ENCODE assay signal across 8 cellular contexts in genomic region chr13:27425151-27425917, GRCh38. TPM values are rescaled to one million over a fixed set of nuclear protein-coding genes. Genes with fewer than 3 reads are reported as not detected.
DNase-seq lines count a peak whose midpoint lies in the region; ATAC-seq and TF ChIP-seq lines count a peak whose summit lies in the region.

No MANE protein-coding gene starts in this region.

- peaks cover 37% of the 10 kb centered on the region for H3K4me1 ChIP-seq in PC-3 (ENCODE audit: insufficient read depth, low read length)
- H3K4me1 ChIP-seq in muscle layer of duodenum (ENCODE audit: control insufficient read depth in 1 of 2, insufficient read depth in 2 of 2, low read length in 2 of 2), result peaks cover 14 to 27% of the 10 kb centered on the region in 2 donors

- no peaks in the 10 kb centered on the region for H3K9me3 ChIP-seq in PC-3 (ENCODE audit: low read length)
- no peaks in the 10 kb centered on the region for H3K9me3 ChIP-seq in muscle layer of duodenum (ENCODE audit: control insufficient read depth in 1 of 2, low read length in 2 of 2)

- intact Hi-C loops in PC-3 (cut with micrococcal nuclease), result no loop called here

- peak overlapping the region; percentile 91 for H3K4me2 ChIP-seq in PC-3 (ENCODE audit: low read length)

- peak overlapping the region; percentile 85 for H2AFZ ChIP-seq in PC-3 (ENCODE audit: low read length)

- TF ChIP-seq CTCF in PC-3 (conservative IDR thresholded peaks at IDR 0.05; ENCODE audit: low read depth, low read length) (no peak), choroid plexus epithelial cell (conservative IDR thresholded peaks at IDR 0.05; ENCODE audit: low read depth, low read length) (no peak)

- peaks cover 20% of the 10 kb centered on the region for H3K36me3 ChIP-seq in PC-3 (ENCODE audit: low read depth, low read length)
- peaks cover 15 to 17% of the 10 kb centered on the region in 2 donors for H3K36me3 ChIP-seq in muscle layer of duodenum (ENCODE audit: control insufficient read depth in 1 of 2, insufficient read depth in 2 of 2, low read length in 2 of 2)

- ATAC-seq in GM19035 (IDR thresholded peaks at IDR 0.05; ENCODE audit: unreplicated experiment) (peak; percentile 4), PC-3 (no peak; the same call in 1 of the 2 replicates), HG03025 (IDR thresholded peaks at IDR 0.05; ENCODE audit: low FRiP score, unreplicated experiment) (no peak), HG03045 (IDR thresholded peaks at IDR 0.05; ENCODE audit: unreplicated experiment) (no peak)

- CTCF ChIA-PET in PC-3 (lab: Charles Lee), result interaction anchor here (2.1 kb wide), 1 partner anchor 63 kb away, joined by 14 read pairs; no protein-coding TSS in a partner anchor

- no peaks in the 10 kb centered on the region for H3K27me3 ChIP-seq in PC-3 (ENCODE audit: low read length)
- no peaks in the 10 kb centered on the region for H3K27me3 ChIP-seq in muscle layer of duodenum (ENCODE audit: low read depth, low read length)

- peak overlapping the region; percentile 78 for H3K27ac ChIP-seq in PC-3 (ENCODE audit: low read length)
- peak overlapping the region; percentile 88 for H3K27ac ChIP-seq in muscle layer of duodenum (ENCODE audit: low read length)

- H3F3A ChIP-seq in PC-3 (ENCODE audit: low read length, unreplicated experiment), result peaks cover 6% of the 10 kb centered on the region

- H4K20me1 ChIP-seq in PC-3 (ENCODE audit: low read length), result no peaks in the 10 kb centered on the region

- no peaks in the 10 kb centered on the region for H3K9me2 ChIP-seq in PC-3 (replicated peaks; ENCODE audit: low read length)

- peak overlapping the region; percentile 72 for H3K9ac ChIP-seq in PC-3 (ENCODE audit: low read length)

- peak overlapping the region; percentile 69 for H3K4me3 ChIP-seq in PC-3 (ENCODE audit: low read length)
- peak overlapping the region; percentile 79 for H3K4me3 ChIP-seq in choroid plexus epithelial cell (ENCODE audit: low read depth, low read length)
- peak overlapping the region; percentile 75 to 87 for H3K4me3 ChIP-seq in muscle layer of duodenum (ENCODE audit: low read depth in 1 of 2, low read length in 2 of 2)

- POLR2A ChIA-PET in PC-3 (lab: Charles Lee; ENCODE audit: unreplicated experiment), result no interaction called here

- in situ Hi-C loops in ACHN (cut with HindIII; ENCODE audit: low pct_ligation_motif_present, low pct_unique_long_range_greater_than_20kb, low sequenced_read_pairs), result no loop called here

- BruUV-seq in PC-3 (replicated peaks; lab: Mats Ljungman, UMichigan), result TSS peak; percentile 44

- peaks cover 52% of the 10 kb centered on the region for H3K79me2 ChIP-seq in PC-3 (ENCODE audit: low read length)

- DNase-seq in ACHN (peak; percentile 11), PC-3 (peak; percentile 4), choroid plexus epithelial cell (ENCODE audit: low read depth) (peak; percentile 10), GOT3 (lab: John Stamatoyannopoulos, UW) (no peak)

RNA-seq across cellular contexts. Expression of gene GTF3A, which starts 0.9 kb away (rescaled TPM):
- total RNA-seq in PC-3 (2014; rRNA removed), result 174 and 201 TPM in 2 replicates

RNA-seq across cellular contexts. Expression of gene MTIF3, which starts 25.0 kb away (rescaled TPM):
- total RNA-seq in PC-3 (2014; rRNA removed), result 28.2 and 43.9 TPM in 2 replicates
